ENCODE assay signal across 14 cellular contexts in the genomic region with DNA sequence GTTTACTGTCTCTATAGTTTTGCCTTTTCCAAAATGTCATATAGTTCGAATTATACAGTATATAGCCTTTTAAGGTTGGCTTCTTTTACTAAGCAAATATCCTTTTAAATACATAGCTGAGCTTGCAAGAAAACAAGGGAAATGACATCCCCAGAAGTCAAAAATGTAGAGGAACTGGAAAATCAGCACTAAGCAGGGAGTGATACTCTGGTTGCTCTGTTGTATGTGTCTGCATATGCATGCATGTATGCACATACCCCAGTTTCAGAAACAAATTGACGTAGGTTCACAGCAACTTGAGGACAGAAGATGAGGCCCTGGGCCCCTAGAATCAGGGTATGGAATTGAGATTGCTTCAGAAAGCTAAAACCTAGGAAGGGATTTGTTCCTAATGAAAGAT.
DNase-seq lines count a peak whose midpoint lies in the region; ATAC-seq and TF ChIP-seq lines count a peak whose summit lies in the region.
"Had no signal": no experiment of that assay in that cellular context is flagged by ENCODE, and none has a peak within 500 bp of the region (broad histone marks: within the 10 kb centered on the region; RNA-seq: fewer than 3 reads in every experiment).

No MANE protein-coding gene starts in this region.

- no peaks in the 10 kb centered on the region for H3K27me3 ChIP-seq in PC-3 (ENCODE audit: low read length)
- no peaks in the 10 kb centered on the region for H3K27me3 ChIP-seq in hepatocyte
- H3K27me3 ChIP-seq: BLaER1 treated with 17β-estradiol and CSF1 and Interleukin-3, amounts not matched to agents 10 nM and 100 nM had no signal

- CTCF ChIA-PET in PC-3 (lab: Charles Lee) = no interaction called here

- no peaks in the 10 kb centered on the region for H3K79me2 ChIP-seq in PC-3 (ENCODE audit: low read length)
- H3K79me2 ChIP-seq in hepatocyte = no peaks in the 10 kb centered on the region

- H3K27me3 Mint-ChIP-seq in chondrocyte (ENCODE audit: low read depth) (no peaks in the 10 kb centered on the region), type B pancreatic cell (no peaks in the 10 kb centered on the region)
- H3K27me3 Mint-ChIP-seq: CD4-positive, CD25-positive, alpha-beta regulatory T cell; IgD-negative memory B cell had no signal

- H3K9me3 Mint-ChIP-seq in chondrocyte (ENCODE audit: low read depth) (no peaks in the 10 kb centered on the region), type B pancreatic cell (no peaks in the 10 kb centered on the region)
- H3K9me3 Mint-ChIP-seq: CD4-positive, CD25-positive, alpha-beta regulatory T cell; GM23338; IgD-negative memory B cell had no signal

- H3K36me3 Mint-ChIP-seq in chondrocyte (ENCODE audit: low read depth) (peaks cover 4% of the 10 kb centered on the region), type B pancreatic cell (peaks cover 6% of the 10 kb centered on the region)

- H3F3A ChIP-seq in PC-3 (ENCODE audit: low read length, unreplicated experiment) = no peaks in the 10 kb centered on the region

- H3K4me1 ChIP-seq in PC-3 (ENCODE audit: insufficient read depth, low read length) (peaks cover 17% of the 10 kb centered on the region), hepatocyte (ENCODE audit: insufficient read depth) (no peaks in the 10 kb centered on the region)
- H3K4me1 ChIP-seq: BLaER1 treated with 17β-estradiol and CSF1 and Interleukin-3, amounts not matched to agents 10 nM and 100 nM had no signal

- DNase-seq in PC-3 = peak; percentile 27
- no peak for DNase-seq in chondrocyte (ENCODE audit: low spot score)
- DNase-seq in hepatocyte (ENCODE audit: low spot score) = peak; percentile 19
- no peak for DNase-seq in type B pancreatic cell (ENCODE audit: extremely low spot score, unreplicated experiment)
- DNase-seq in hypothalamus (lab: John Stamatoyannopoulos, UW) = no peak
- DNase-seq: CD4-positive, CD25-positive, alpha-beta regulatory T cell; DMS 273 treated with DMSO at 0.1 percent for 48 hours; DMS79; H7 had no signal

- H3K4me3 ChIP-seq in PC-3 (ENCODE audit: low read length) (no peak overlapping the region), hepatocyte (no peak overlapping the region)
- H3K4me3 ChIP-seq: BLaER1 treated with 17β-estradiol and CSF1 and Interleukin-3, amounts not matched to agents 10 nM and 100 nM; GM23338 had no signal

- H4K20me1 ChIP-seq in PC-3 (ENCODE audit: low read length) (no peaks in the 10 kb centered on the region), hepatocyte (ENCODE audit: insufficient read depth, poor library complexity, severe bottlenecking) (no peaks in the 10 kb centered on the region)

- no peak overlapping the region for H3K9ac ChIP-seq in PC-3 (ENCODE audit: low read length)
- H3K9ac ChIP-seq: BLaER1 treated with 17β-estradiol and CSF1 and Interleukin-3, amounts not matched to agents 10 nM and 100 nM had no signal

- WGBS in hepatocyte (ENCODE audit: low lambda C conversion rate, missing lambda C conversion rate) = 87% methylated on average over 2 of the region's 2 CpGs

- no peak overlapping the region for H2AFZ ChIP-seq in PC-3 (ENCODE audit: low read length)
- H2AFZ ChIP-seq in hepatocyte = no peak overlapping the region
- H2AFZ ChIP-seq: GM23338 had no signal

- intact Hi-C loops in PC-3 (cut with micrococcal nuclease) = no loop called here

- no peaks in the 10 kb centered on the region for H3K9me3 ChIP-seq in PC-3 (ENCODE audit: low read length)
- H3K9me3 ChIP-seq in hepatocyte (ENCODE audit: low read depth) = no peaks in the 10 kb centered on the region
- H3K9me3 ChIP-seq: BLaER1 treated with 17β-estradiol and CSF1 and Interleukin-3, amounts not matched to agents 10 nM and 100 nM had no signal

- TF ChIP-seq CTCF in PC-3 (conservative IDR thresholded peaks at IDR 0.05; ENCODE audit: low read depth, low read length) = no peak
- TF ChIP-seq CTCF in chondrocyte (IDR thresholded peaks at IDR 0.05) = no peak
- no peak for TF ChIP-seq CTCF in hepatocyte (IDR thresholded peaks at IDR 0.05; ENCODE audit: poor library complexity)
- TF ChIP-seq CTCF in type B pancreatic cell (conservative IDR thresholded peaks at IDR 0.05) = no peak

- ATAC-seq in PC-3 = no peak
- ATAC-seq in HG02970 (IDR thresholded peaks at IDR 0.05; ENCODE audit: low FRiP score, unreplicated experiment) = no peak
- ATAC-seq in GM21367 (IDR thresholded peaks at IDR 0.05; ENCODE audit: unreplicated experiment) = no peak

- H3K36me3 ChIP-seq in PC-3 (ENCODE audit: low read depth, low read length) (no peaks in the 10 kb centered on the region), hepatocyte (replicated peaks; ENCODE audit: insufficient read depth, low read depth) (no peaks in the 10 kb centered on the region)

- H3K4me1 Mint-ChIP-seq in chondrocyte (ENCODE audit: low read depth) (peaks cover 17% of the 10 kb centered on the region), type B pancreatic cell (ENCODE audit: unreplicated experiment) (no peaks in the 10 kb centered on the region)
- H3K4me1 Mint-ChIP-seq: GM23338, IgD-negative memory B cell had no signal

- no peak overlapping the region for H3K27ac ChIP-seq in PC-3 (ENCODE audit: low read length)
- H3K27ac ChIP-seq in hepatocyte = peak overlapping the region; percentile 73
- H3K27ac ChIP-seq: BLaER1 treated with 17β-estradiol and CSF1 and Interleukin-3, amounts not matched to agents 10 nM and 100 nM had no signal

- no peak overlapping the region for H3K4me2 ChIP-seq in PC-3 (ENCODE audit: low read length)
- H3K4me2 ChIP-seq in hepatocyte = no peak overlapping the region
- H3K4me2 ChIP-seq: BLaER1 treated with 17β-estradiol and CSF1 and Interleukin-3, amounts not matched to agents 10 nM and 100 nM; GM23338 had no signal

- H3K9me2 ChIP-seq in PC-3 (replicated peaks; ENCODE audit: low read length) (no peaks in the 10 kb centered on the region), hepatocyte (replicated peaks; ENCODE audit: insufficient read depth) (no peaks in the 10 kb centered on the region)

- no TSS peak for BruUV-seq in PC-3 (replicated peaks; lab: Mats Ljungman, UMichigan)

- POLR2A ChIA-PET in PC-3 (lab: Charles Lee; ENCODE audit: unreplicated experiment) = no interaction called here

- H3K4me3 Mint-ChIP-seq in chondrocyte (ENCODE audit: unreplicated experiment) = no peak overlapping the region
- peak overlapping the region; percentile 71 for H3K4me3 Mint-ChIP-seq in type B pancreatic cell
- H3K4me3 Mint-ChIP-seq: CD4-positive, CD25-positive, alpha-beta regulatory T cell; GM23338; IgD-negative memory B cell had no signal

- H3K27ac Mint-ChIP-seq in chondrocyte (ENCODE audit: unreplicated experiment) (peak overlapping the region; percentile 71), type B pancreatic cell (no peak overlapping the region)
- H3K27ac Mint-ChIP-seq: CD4-positive, CD25-positive, alpha-beta regulatory T cell; GM23338; IgD-negative memory B cell had no signal

Comparison
In these comparisons a context has a peak if more than half of its experiments do, and no peak if none do; other contexts are left out.
1. DNase-seq: peak in PC-3 (single experiment) and hepatocyte (single experiment); none in chondrocyte (single experiment), type B pancreatic cell (single experiment) and hypothalamus (0 of 51).